ENCODE assay signal across 29 cellular contexts in genomic region chr2:172842749-172843349, GRCh38.
"Had no signal": no experiment of that assay in that cellular context is flagged by ENCODE, and none has a peak within 500 bp of the region (broad histone marks: within the 10 kb centered on the region; RNA-seq: fewer than 3 reads in every experiment).

No MANE protein-coding gene starts in this region.

- H3K4me1 Mint-ChIP-seq: activated CD4-positive, alpha-beta T cell treated with anti-CD3 and anti-CD28 coated beads for 36 hours; activated CD4-positive, alpha-beta T cell treated with anti-CD3 and anti-CD28 coated beads, Interleukin-2, amount 10 ng/mL, durations not matched to agents 7 days and 5 days; WTC11 had no signal

- H3K4me1 ChIP-seq: breast epithelium had no signal

- H3K27ac Mint-ChIP-seq: activated CD4-positive, alpha-beta T cell treated with anti-CD3 and anti-CD28 coated beads for 36 hours; activated CD4-positive, alpha-beta T cell treated with anti-CD3 and anti-CD28 coated beads, Interleukin-2, amount 10 ng/mL, durations not matched to agents 7 days and 5 days; activated naive CD4-positive, alpha-beta T cell treated with anti-CD3 and anti-CD28 coated beads for 36 hours; activated T-helper 1 cell treated with anti-CD3 and anti-CD28 coated beads, Interleukin-12 subunit alpha, Interleukin-12 subunit beta, Interleukin-2, Interleukin-4 antibody, amounts not matched to agents 30 ng/mL and 10 ng/mL and 1 ng/mL, durations not matched to agents 14 hours and 24 hours and 36 hours; T-helper 1 cell treated with Interleukin-12 subunit alpha and Interleukin-12 subunit beta and Interleukin-4 antibody, amounts not matched to agents 30 μg/mL and 1 μg/mL, for 36 hours; T-helper 2 cell treated with Interferon-gamma antibody and Interleukin-4, amounts not matched to agents 5 μg/mL and 100 μg/mL, for 36 hours; WTC11 had no signal

- H3K9me3 ChIP-seq: adrenal gland, body of pancreas, breast epithelium had no signal

- H3K27ac ChIP-seq: breast epithelium, coronary artery, PC-9, RWPE1 had no signal

- H3K27me3 Mint-ChIP-seq: activated CD4-positive, alpha-beta T cell treated with anti-CD3 and anti-CD28 coated beads for 36 hours had no signal

- H3K4me2 ChIP-seq: PC-9 had no signal

- H3K36me3 Mint-ChIP-seq: activated naive CD4-positive, alpha-beta T cell treated with anti-CD3 and anti-CD28 coated beads, Interleukin-2, amount 50 U/mL, for 72 hours; WTC11 had no signal

- H3K4me3 Mint-ChIP-seq: activated CD4-positive, alpha-beta T cell treated with anti-CD3 and anti-CD28 coated beads for 36 hours; activated CD4-positive, alpha-beta T cell treated with anti-CD3 and anti-CD28 coated beads, Interleukin-2, amount 10 ng/mL, durations not matched to agents 7 days and 5 days; activated naive CD4-positive, alpha-beta T cell treated with anti-CD3 and anti-CD28 coated beads for 36 hours; activated T-cell treated with anti-CD3 and anti-CD28 coated beads, Interleukin-2, amount 50 U/mL, for 4 hours; activated T-helper 1 cell treated with anti-CD3 and anti-CD28 coated beads, Interleukin-12 subunit alpha, Interleukin-12 subunit beta, Interleukin-2, Interleukin-4 antibody, amounts not matched to agents 30 ng/mL and 10 ng/mL and 1 ng/mL, durations not matched to agents 14 hours and 24 hours and 36 hours; T-helper 1 cell treated with Interleukin-12 subunit alpha and Interleukin-12 subunit beta and Interleukin-4 antibody, amounts not matched to agents 30 μg/mL and 1 μg/mL, for 36 hours; T-helper 2 cell treated with Interferon-gamma antibody and Interleukin-4, amounts not matched to agents 5 μg/mL and 100 μg/mL, for 36 hours; WTC11 had no signal

- DNase-seq: activated CD4-positive, alpha-beta T cell treated with anti-CD3 and anti-CD28 coated beads for 36 hours; activated CD4-positive, alpha-beta T cell treated with anti-CD3 and anti-CD28 coated beads, Interleukin-2, amount 10 ng/mL, durations not matched to agents 7 days and 5 days; activated CD4-positive, alpha-beta T cell treated with anti-CD3 and anti-CD28 coated beads, Interleukin-2, amount 50 U/mL, for 48 hours; activated CD8-positive, alpha-beta memory T cell treated with anti-CD3 and anti-CD28 coated beads, Interleukin-2, amount 50 U/mL, for 4 hours; activated gamma-delta T cell treated with Interleukin-2 at 50 U/mL for 16 hours; activated naive CD4-positive, alpha-beta T cell treated with anti-CD3 and anti-CD28 coated beads for 36 hours; activated T-cell treated with anti-CD3 and anti-CD28 coated beads for 4 hours; activated T-cell treated with anti-CD3 and anti-CD28 coated beads, Interleukin-2, amount 50 U/mL, for 4 hours; adrenal gland; body of pancreas; NCI-H1436 treated with DMSO at 0.1 percent for 48 hours; NCI-H1694 treated with DMSO at 0.1 percent for 48 hours; NCI-H2029; NCI-H2107; NCI-H226; NCI-H446 treated with DMSO at 0.1 percent for 48 hours; PC-9; SIG-M5 had no signal

- ATAC-seq: activated CD4-positive, alpha-beta T cell treated with anti-CD3 and anti-CD28 coated beads for 36 hours; activated CD4-positive, CD25-positive, alpha-beta regulatory T cell treated with anti-CD3 and anti-CD28 coated beads, Interleukin-2, amount 50 U/mL, for 24 hours; activated naive CD4-positive, alpha-beta T cell treated with anti-CD3 and anti-CD28 coated beads, Interleukin-2, amount 50 U/mL, for 72 hours; activated T-cell treated with anti-CD3 and anti-CD28 coated beads, Interleukin-2, amount 50 U/mL, for 4 hours; body of pancreas; K562; Right ventricle myocardium inferior; WTC11 had no signal

- H3K4me3 ChIP-seq: adrenal gland, body of pancreas, breast epithelium, coronary artery, K562, PC-9 had no signal

- H3K27me3 ChIP-seq: adrenal gland, body of pancreas, breast epithelium had no signal

- H3K36me3 ChIP-seq: adrenal gland, breast epithelium had no signal

- H3K9me3 Mint-ChIP-seq: activated CD4-positive, alpha-beta T cell treated with anti-CD3 and anti-CD28 coated beads, Interleukin-2, amount 10 ng/mL, durations not matched to agents 7 days and 5 days; activated naive CD4-positive, alpha-beta T cell treated with anti-CD3 and anti-CD28 coated beads for 36 hours; activated naive CD4-positive, alpha-beta T cell treated with anti-CD3 and anti-CD28 coated beads, Interleukin-2, amount 50 U/mL, for 72 hours; activated T-cell treated with anti-CD3 and anti-CD28 coated beads, Interleukin-2, amount 50 U/mL, for 4 hours; activated T-helper 1 cell treated with anti-CD3 and anti-CD28 coated beads, Interleukin-12 subunit alpha, Interleukin-12 subunit beta, Interleukin-2, Interleukin-4 antibody, amounts not matched to agents 30 ng/mL and 10 ng/mL and 1 ng/mL, durations not matched to agents 14 hours and 24 hours and 36 hours; T-helper 1 cell treated with Interleukin-12 subunit alpha and Interleukin-12 subunit beta and Interleukin-4 antibody, amounts not matched to agents 30 μg/mL and 1 μg/mL, for 36 hours; T-helper 2 cell treated with Interferon-gamma antibody and Interleukin-4, amounts not matched to agents 5 μg/mL and 100 μg/mL, for 36 hours; WTC11 had no signal
